Comparison of ENCODE assay signal across 8 cellular contexts in genomic region chr17:61551255-61551742, GRCh38. TPM values are rescaled to one million over a fixed set of nuclear protein-coding genes. Genes with fewer than 3 reads are reported as not detected.
A peak's percentile ranks its signal among the peaks of the same experiment; 100 is the strongest.
DNase-seq lines count a peak whose midpoint lies in the region; ATAC-seq and TF ChIP-seq lines count a peak whose summit lies in the region.

No MANE protein-coding gene starts in this region.

- H3K4me3 ChIP-seq in A673 (ENCODE audit: low read depth, low read length, poor library complexity, severe bottlenecking) = no peak overlapping the region

- no peaks in the 10 kb centered on the region for H3K9me3 ChIP-seq in A673 (ENCODE audit: low read depth, low read length, poor library complexity, severe bottlenecking)

- ATAC-seq in GM19452 (IDR thresholded peaks at IDR 0.05; ENCODE audit: unreplicated experiment) = no peak
- ATAC-seq in GM18517 (IDR thresholded peaks at IDR 0.05; ENCODE audit: unreplicated experiment) = no peak
- ATAC-seq in Right ventricle myocardium superior (ENCODE audit: poor library complexity) = no peak

- peak; percentile 57 for DNase-seq in A673 (ENCODE audit: low spot score)
- peak; percentile 49 for DNase-seq in NCI-H2227 (lab: John Stamatoyannopoulos, UW; ENCODE audit: unreplicated experiment)
- peak; percentile 31 for DNase-seq in cerebellum (ENCODE audit: low spot score)
- DNase-seq in midbrain (lab: John Stamatoyannopoulos, UW) = peak; percentile 9
- no peak for DNase-seq in Right ventricle myocardium superior

- CTCF ChIA-PET in A673 (lab: Charles Lee) = interaction anchor here (0.7 kb wide), 1 partner anchor 45 kb away, joined by 6 read pairs; no protein-coding TSS in a partner anchor

- peaks cover 46% of the 10 kb centered on the region for H3K27me3 ChIP-seq in A673 (replicated peaks; ENCODE audit: insufficient read depth, low read depth, low read length, poor library complexity)

- intact Hi-C loops in A673 (cut with micrococcal nuclease; ENCODE audit: unreplicated experiment) (loop anchor here (2.0 kb wide), 1 partner anchor 134 kb away; no protein-coding TSS in a partner anchor), Right ventricle myocardium superior (cut with DNase I) (loop anchor here (5.0 kb wide), 1 partner anchor 134 kb away; no protein-coding TSS in a partner anchor)

- TF ChIP-seq CTCF in A673 (conservative IDR thresholded peaks at IDR 0.05; ENCODE audit: low read depth, low read length) (peak; percentile 75), GM12872 (IDR thresholded peaks at IDR 0.05; ENCODE audit: insufficient read depth, low read depth, low read length) (peak; percentile 47)

- POLR2A ChIA-PET in A673 (lab: Charles Lee; ENCODE audit: low non-redundant PET) = interaction anchor here (0.7 kb wide), 1 partner anchor 32 kb away, joined by 13 read pairs; no protein-coding TSS in a partner anchor

- BruUV-seq in A673 (replicated peaks; lab: Mats Ljungman, UMichigan) = no TSS peak

- no peaks in the 10 kb centered on the region for H3K36me3 ChIP-seq in A673 (ENCODE audit: insufficient read depth, low read length, poor library complexity, severe bottlenecking)

- H3K4me1 ChIP-seq in A673 (ENCODE audit: insufficient read depth, low read length, poor library complexity, severe bottlenecking) = peaks cover 3% of the 10 kb centered on the region

- H3K27ac ChIP-seq in A673 (ENCODE audit: low read depth, low read length, poor library complexity, severe bottlenecking) = no peak overlapping the region

RNA-seq across cellular contexts. Expression of gene NACA2, which starts 39.7 kb away (rescaled TPM):
- 0.42 TPM in 1 of 2 replicates, not detected in the other for total RNA-seq in A673 (2021)
- not detected for total RNA-seq in cerebellum
- not detected for total RNA-seq in Right ventricle myocardium superior
